10 cellular contexts compared by ENCODE assay signal in the genomic region with DNA sequence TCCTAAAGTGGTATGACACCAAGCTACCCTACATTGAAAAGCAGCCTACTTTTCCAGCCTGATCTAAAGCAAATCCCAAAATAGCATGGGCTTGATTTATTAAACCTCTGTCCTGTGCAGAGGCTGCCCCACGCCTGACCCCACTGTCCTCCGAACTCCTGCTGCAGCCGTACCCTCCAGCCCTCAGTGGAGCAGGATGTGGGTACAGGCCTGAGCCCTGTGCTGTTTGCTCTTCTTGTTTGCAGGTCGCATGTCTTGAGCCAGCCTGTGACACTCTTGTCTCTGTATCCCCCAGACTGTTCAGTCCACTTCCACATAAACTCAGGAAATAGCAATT.
DNase-seq lines count a peak whose midpoint lies in the region; ATAC-seq and TF ChIP-seq lines count a peak whose summit lies in the region.
"Had no signal": no experiment of that assay in that cellular context is flagged by ENCODE, and none has a peak within 500 bp of the region (broad histone marks: within the 10 kb centered on the region; RNA-seq: fewer than 3 reads in every experiment).

No MANE protein-coding gene starts in this region.

- intact Hi-C loops in IMR-90 (cut with micrococcal nuclease): loop anchor here (5.0 to 10.0 kb wide), 2 partner anchors 172 to 585 kb away; no protein-coding TSS in a partner anchor
- intact Hi-C loops in adrenal gland (cut with DNase I): no loop called here

- no peak for TF ChIP-seq POLR2A in IMR-90 (IDR thresholded peaks at IDR 0.05; ENCODE audit: low read depth, low read length)
- TF ChIP-seq POLR2A in adrenal gland (IDR thresholded peaks at IDR 0.05): no peak

- TF ChIP-seq RAD21 in IMR-90 (IDR thresholded peaks at IDR 0.05; ENCODE audit: low read length): no peak

- peaks cover 25% of the 10 kb centered on the region for H3K9me1 ChIP-seq in IMR-90 (ENCODE audit: insufficient read depth, low read length)

- H3K14ac ChIP-seq in IMR-90 (replicated peaks; ENCODE audit: low read depth, low read length): peak overlapping the region; percentile 58

- no peaks in the 10 kb centered on the region for H3K27me3 ChIP-seq in ACC112 (ENCODE audit: insufficient read depth, low read length)
- H3K27me3 ChIP-seq in IMR-90 (ENCODE audit: control insufficient read depth, insufficient read depth, low read length): no peaks in the 10 kb centered on the region
- no peaks in the 10 kb centered on the region for H3K27me3 ChIP-seq in adrenal gland
- no peaks in the 10 kb centered on the region for H3K27me3 ChIP-seq in Karpas-422 (ENCODE audit: low read length)

- peak overlapping the region; percentile 70 for H2BK20ac ChIP-seq in IMR-90 (ENCODE audit: low read depth, low read length)

- H3K23ac ChIP-seq in IMR-90 (ENCODE audit: low read depth, low read length): peak overlapping the region; percentile 80

- H3K79me2 ChIP-seq in ACC112 (ENCODE audit: control insufficient read depth, insufficient read depth, low read length, unreplicated experiment) (peaks cover 7% of the 10 kb centered on the region), Karpas-422 (ENCODE audit: low read length) (no peaks in the 10 kb centered on the region)

- 73% methylated on average over 3 of the region's 4 CpGs; no CpG with 5 or more reads in 1 of the 2 experiments for WGBS in IMR-90 (ENCODE audit: extremely low coverage in 2 of 2, insufficient read length in 1 of 2), 2 experiments
- 38 to 59% (median 56%) methylated on average over 4 of the region's 4 CpGs for WGBS in adrenal gland, 4 donors
- 94% methylated on average over 3 to 4 of the region's 4 CpGs for WGBS in mesodermal cell (ENCODE audit: insufficient coverage in 2 of 2), 2 experiments

- BruUV-seq in IMR-90 (replicated peaks; lab: Mats Ljungman, UMichigan): no TSS peak

- H3K9me2 ChIP-seq in Karpas-422 (replicated peaks; ENCODE audit: insufficient read depth, low read length): no peaks in the 10 kb centered on the region

- H3K9ac ChIP-seq in IMR-90 (ENCODE audit: low read depth, low read length) (no peak overlapping the region), Karpas-422 (ENCODE audit: low read length) (no peak overlapping the region)

- H4K8ac ChIP-seq in IMR-90 (ENCODE audit: low read depth in 2 of 2, low read length in 2 of 2): peak overlapping the region; percentile 1 to 60; a peak in 2 of 4 replicates

- H3K27ac ChIP-seq in ACC112 (ENCODE audit: low read depth, low read length) (peak overlapping the region; percentile 74), IMR-90 (ENCODE audit: insufficient read depth, low read length) (peak overlapping the region; percentile 87), adrenal gland (peak overlapping the region; percentile 22 to 81 (median 54)), mesodermal cell (ENCODE audit: low read depth, low read length, severe bottlenecking) (peak overlapping the region; percentile 75), Karpas-422 (ENCODE audit: low read length) (no peak overlapping the region)

- H4K20me1 ChIP-seq in IMR-90 (ENCODE audit: insufficient read depth, low read length) (peaks cover 21% of the 10 kb centered on the region), Karpas-422 (ENCODE audit: insufficient read depth, low read depth, low read length) (no peaks in the 10 kb centered on the region)

- POLR2A ChIA-PET in IMR-90 (lab: Charles Lee; ENCODE audit: unreplicated experiment): interaction anchor here (0.5 kb wide), 1 partner anchor 467 kb away, joined by 3 read pairs; no protein-coding TSS in a partner anchor

- DNase-seq in IMR-90 (no peak), adrenal gland (no peak), iPS-NIHi7 (ENCODE audit: extremely low spot score) (no peak), Karpas-422 (no peak), NCI-H146 treated with DMSO at 0.1 percent for 48 hours (lab: John Stamatoyannopoulos, UW; ENCODE audit: unreplicated experiment) (no peak)
- DNase-seq: NCI-H345 had no signal

- TF ChIP-seq CTCF in IMR-90 (conservative IDR thresholded peaks at IDR 0.05; ENCODE audit: low read depth, low read length) (no peak), adrenal gland (IDR thresholded peaks at IDR 0.05) (no peak)

- H4K91ac ChIP-seq in IMR-90 (ENCODE audit: insufficient read depth, low read depth, low read length): peak overlapping the region; percentile 85

- no peak overlapping the region; the same call in 1 of the 2 replicates for H4K5ac ChIP-seq in IMR-90 (ENCODE audit: low read depth, low read length)

- H3K18ac ChIP-seq in IMR-90 (ENCODE audit: low read depth, low read length): peak overlapping the region; percentile 22

- H3K4me1 ChIP-seq in ACC112 (ENCODE audit: control insufficient read depth, insufficient read depth, low read length, unreplicated experiment): peaks cover 34% of the 10 kb centered on the region
- peaks cover 18% of the 10 kb centered on the region for H3K4me1 ChIP-seq in IMR-90 (ENCODE audit: control insufficient read depth, insufficient read depth, low read length)
- peaks cover 14 to 21% of the 10 kb centered on the region in 2 donors for H3K4me1 ChIP-seq in adrenal gland (replicated peaks in 1 of 2)
- H3K4me1 ChIP-seq in mesodermal cell (ENCODE audit: control insufficient read depth, insufficient read depth, low read length, poor library complexity, severe bottlenecking): peaks cover 39% of the 10 kb centered on the region
- no peaks in the 10 kb centered on the region for H3K4me1 ChIP-seq in Karpas-422 (ENCODE audit: low read length)

- H2AK9ac ChIP-seq in IMR-90 (replicated peaks; ENCODE audit: low read depth, low read length, poor library complexity): no peak overlapping the region

- 0 out of 2 replicates have a peak overlapping the region, but pooled peaks have one; percentile 11 for H3K56ac ChIP-seq in IMR-90 (ENCODE audit: extremely low read depth, insufficient read depth, low read length)

- peak overlapping the region; percentile 74 for H2BK120ac ChIP-seq in IMR-90 (ENCODE audit: low read depth, low read length)

- peaks cover 12 to 31% of the 10 kb centered on the region in 2 experiments; a peak in 3 of 4 replicates for H3K79me1 ChIP-seq in IMR-90 (ENCODE audit: low read depth in 1 of 2, low read length in 2 of 2)

- H2AFZ ChIP-seq in ACC112 (ENCODE audit: low read length, unreplicated experiment) (no peak overlapping the region), IMR-90 (replicated peaks; ENCODE audit: low read length, poor library complexity) (no peak overlapping the region), Karpas-422 (ENCODE audit: low read length) (no peak overlapping the region)

- in situ Hi-C loops in IMR-90 (cut with MboI; ENCODE audit: low sequenced_read_pairs): no loop called here

- CTCF ChIA-PET in IMR-90 (lab: Yijun Ruan, JAX): interaction anchor here (0.8 kb wide), 2 partner anchors 15 to 629 kb away, joined by 3 read pairs; no protein-coding TSS in a partner anchor

- peak overlapping the region; percentile 79 for H3K4ac ChIP-seq in IMR-90 (ENCODE audit: low read depth, low read length)

- H3K9me3 ChIP-seq in IMR-90 (ENCODE audit: control insufficient read depth, insufficient read depth, low read length): no peaks in the 10 kb centered on the region
- no peaks in the 10 kb centered on the region for H3K9me3 ChIP-seq in adrenal gland (replicated peaks in 1 of 3)
- H3K9me3 ChIP-seq in mesodermal cell (ENCODE audit: control insufficient read depth, low read length): no peaks in the 10 kb centered on the region
- no peaks in the 10 kb centered on the region for H3K9me3 ChIP-seq in Karpas-422 (ENCODE audit: low read length)

- dilution Hi-C loops in IMR-90 (cut with HindIII; ENCODE audit: low sequenced_read_pairs, unreplicated experiment): no loop called here

- H3K4me2 ChIP-seq in IMR-90 (ENCODE audit: low read depth, low read length) (peak overlapping the region; percentile 15), Karpas-422 (ENCODE audit: low read depth, low read length, poor library complexity, severe bottlenecking) (no peak overlapping the region)

- peak overlapping the region; percentile 22; the same call in 2 of the 3 replicates for H2BK15ac ChIP-seq in IMR-90 (ENCODE audit: low read depth, low read length)

- H2AK5ac ChIP-seq in IMR-90 (ENCODE audit: low read depth, low read length): peak overlapping the region; percentile 87; the same call in 1 of the 2 replicates

- H2BK5ac ChIP-seq in IMR-90 (ENCODE audit: low read depth, low read length, poor library complexity, severe bottlenecking): peak overlapping the region; percentile 49

- no peaks in the 10 kb centered on the region for H3K36me3 ChIP-seq in ACC112 (ENCODE audit: insufficient read depth, low read length)
- H3K36me3 ChIP-seq in IMR-90 (ENCODE audit: control insufficient read depth, insufficient read depth, low read length): peaks cover 17% of the 10 kb centered on the region
- H3K36me3 ChIP-seq in adrenal gland (replicated peaks in 1 of 2): no peaks in the 10 kb centered on the region
- peaks cover 54% of the 10 kb centered on the region for H3K36me3 ChIP-seq in mesodermal cell (ENCODE audit: control insufficient read depth, insufficient read depth, low read length)
- H3K36me3 ChIP-seq in Karpas-422 (ENCODE audit: insufficient read depth, low read length): no peaks in the 10 kb centered on the region

- peak overlapping the region; percentile 1; the same call in 1 of the 2 replicates for H3K4me3 ChIP-seq in ACC112 (ENCODE audit: low read depth, low read length)
- H3K4me3 ChIP-seq in IMR-90 (ENCODE audit: insufficient read depth, low read depth, low read length): no peak overlapping the region
- H3K4me3 ChIP-seq in adrenal gland: no peak overlapping the region
- H3K4me3 ChIP-seq in mesodermal cell (ENCODE audit: extremely low read depth, insufficient read depth, low read length, poor library complexity, severe bottlenecking): no peak overlapping the region
- no peak overlapping the region for H3K4me3 ChIP-seq in Karpas-422 (ENCODE audit: low read length)
- H3K4me3 ChIP-seq: lung had no signal

- ATAC-seq in IMR-90 (ENCODE audit: low read depth) (peak; percentile 31), HG02759 (IDR thresholded peaks at IDR 0.05; ENCODE audit: unreplicated experiment) (no peak)

TF ChIP-seq in IMR-90, 13 proteins besides CTCF, POLR2A, EP300 and RAD21 (continues in another document):
- TF ChIP-seq FOS (IDR thresholded peaks at IDR 0.05; ENCODE audit: low read depth, low read length) (no peak), MAFK (IDR thresholded peaks at IDR 0.05; ENCODE audit: low read depth, low read length) (no peak), SMC3 (IDR thresholded peaks at IDR 0.05; ENCODE audit: low read depth, low read length) (no peak), CHD1 (IDR thresholded peaks at IDR 0.05; ENCODE audit: low read depth, low read length) (no peak), MAZ (IDR thresholded peaks at IDR 0.05; ENCODE audit: borderline replicate concordance, low read depth, low read length) (no peak), BHLHE40 (IDR thresholded peaks at IDR 0.05; ENCODE audit: low read depth, low read length) (no peak)
- TF ChIP-seq, protein P1, sequence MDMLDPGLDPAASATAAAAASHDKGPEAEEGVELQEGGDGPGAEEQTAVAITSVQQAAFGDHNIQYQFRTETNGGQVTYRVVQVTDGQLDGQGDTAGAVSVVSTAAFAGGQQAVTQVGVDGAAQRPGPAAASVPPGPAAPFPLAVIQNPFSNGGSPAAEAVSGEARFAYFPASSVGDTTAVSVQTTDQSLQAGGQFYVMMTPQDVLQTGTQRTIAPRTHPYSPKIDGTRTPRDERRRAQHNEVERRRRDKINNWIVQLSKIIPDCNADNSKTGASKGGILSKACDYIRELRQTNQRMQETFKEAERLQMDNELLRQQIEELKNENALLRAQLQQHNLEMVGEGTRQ (IDR thresholded peaks at IDR 0.05; ENCODE audit: low read depth, low read length): no peak
